In the genomic region with DNA sequence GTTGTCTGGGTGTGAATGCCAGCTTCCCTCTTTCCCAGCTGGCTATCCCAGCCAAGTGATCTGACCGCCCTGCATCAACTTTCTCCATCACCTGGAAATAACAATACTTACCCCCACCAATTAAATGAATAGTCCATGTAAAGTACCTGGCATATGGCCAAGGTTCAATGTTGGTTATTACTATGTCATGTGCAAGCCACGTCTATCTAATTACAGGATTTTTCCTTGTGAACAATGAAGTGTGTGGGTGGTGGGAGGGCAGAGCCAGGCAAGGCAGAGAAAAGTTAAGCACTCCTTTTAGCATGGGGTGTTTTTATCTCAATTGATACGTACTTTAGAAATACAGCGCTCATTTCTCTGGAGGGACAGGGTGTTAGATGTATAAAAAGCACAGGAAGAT, we compare ENCODE assay signal across 17 cellular contexts.
A peak's percentile ranks its signal among the peaks of the same experiment; 100 is the strongest.
DNase-seq lines count a peak whose midpoint lies in the region; ATAC-seq and TF ChIP-seq lines count a peak whose summit lies in the region.
"Had no signal": no experiment of that assay in that cellular context is flagged by ENCODE, and none has a peak within 500 bp of the region (broad histone marks: within the 10 kb centered on the region; RNA-seq: fewer than 3 reads in every experiment).

No MANE protein-coding gene starts in this region.

- intact Hi-C loops in right cardiac atrium (cut with DNase I): no loop called here
- intact Hi-C loops in Right ventricle myocardium inferior (cut with DNase I): no loop called here
- intact Hi-C loops in body of pancreas (cut with DNase I): no loop called here

- no peak overlapping the region for H3K27ac Mint-ChIP-seq in nephron progenitor cell
- H3K27ac Mint-ChIP-seq: activated B cell treated with CpG ODN at 0.5 μM for 24 hours, T-cell had no signal

- no peaks in the 10 kb centered on the region for H3K36me3 Mint-ChIP-seq in nephron progenitor cell (ENCODE audit: low read depth)
- H3K36me3 Mint-ChIP-seq: T-cell had no signal

- WGBS in right cardiac atrium: 23% methylated on average over 4 of the region's 4 CpGs
- 53 to 55% methylated on average over 4 of the region's 4 CpGs for WGBS in body of pancreas, 2 donors

- H3K9me3 ChIP-seq in right cardiac atrium (ENCODE audit: control insufficient read depth, low read length) (no peaks in the 10 kb centered on the region), body of pancreas (no peaks in the 10 kb centered on the region), Peyer's patch (no peaks in the 10 kb centered on the region)
- H3K9me3 ChIP-seq: pancreas, spleen, suprapubic skin had no signal

- TF ChIP-seq POLR2A in body of pancreas (IDR thresholded peaks at IDR 0.05): no peak
- no peak for TF ChIP-seq POLR2A in Peyer's patch (IDR thresholded peaks at IDR 0.05)

- H3K27me3 ChIP-seq in right cardiac atrium (ENCODE audit: control insufficient read depth, insufficient read depth): no peaks in the 10 kb centered on the region
- H3K27me3 ChIP-seq in body of pancreas: no peaks in the 10 kb centered on the region
- no peaks in the 10 kb centered on the region for H3K27me3 ChIP-seq in Peyer's patch
- H3K27me3 ChIP-seq: pancreas, suprapubic skin had no signal

- H3K36me3 ChIP-seq in body of pancreas (replicated peaks in 1 of 2; ENCODE audit: insufficient read depth in 1 of 2, low read depth in 2 of 2): no peaks in the 10 kb centered on the region
- no peaks in the 10 kb centered on the region for H3K36me3 ChIP-seq in Peyer's patch
- H3K36me3 ChIP-seq: pancreas, spleen, suprapubic skin had no signal

- no peak overlapping the region for H3K4me3 Mint-ChIP-seq in nephron progenitor cell
- H3K4me3 Mint-ChIP-seq: activated B cell treated with CpG ODN at 0.5 μM for 24 hours, T-cell had no signal

- H3K4me1 ChIP-seq in right cardiac atrium (ENCODE audit: control insufficient read depth, insufficient read depth, low read length) (peaks cover 5% of the 10 kb centered on the region), body of pancreas (no peaks in the 10 kb centered on the region), Peyer's patch (no peaks in the 10 kb centered on the region)
- H3K4me1 ChIP-seq: pancreas, spleen, suprapubic skin had no signal

- no peak for DNase-seq in right cardiac atrium
- no peak for DNase-seq in Right ventricle myocardium inferior (ENCODE audit: missing footprints)
- peak; percentile 88 for DNase-seq in NCI-H1417 treated with DMSO at 0.1 percent for 48 hours (lab: John Stamatoyannopoulos, UW)
- peak; percentile 97 for DNase-seq in NCI-H748 treated with DMSO at 0.1 percent for 48 hours (lab: John Stamatoyannopoulos, UW)
- DNase-seq in stimulated activated CD4-positive, alpha-beta T cell treated with anti-CD3 and anti-CD28 coated beads, Interleukin-4, amount 100 ng/mL, for 4 hours: peak; percentile 2 to 23
- DNase-seq in body of pancreas: no peak
- DNase-seq in Peyer's patch: no peak
- DNase-seq in nephron progenitor cell: no peak
- DNase-seq: activated B cell treated with CpG ODN at 0.5 μM for 24 hours; activated T-cell treated with anti-CD3 and anti-CD28 coated beads, Interleukin-2, amount 50 U/mL, for 1 hour; anterior cingulate cortex; KBM-7; NCI-H2171; pancreas; spleen; T-cell had no signal

- no peak overlapping the region for H3K4me3 ChIP-seq in right cardiac atrium (ENCODE audit: low read length)
- no peak overlapping the region for H3K4me3 ChIP-seq in body of pancreas
- H3K4me3 ChIP-seq in Peyer's patch: no peak overlapping the region
- H3K4me3 ChIP-seq: pancreas, spleen, suprapubic skin had no signal

- H3K27ac ChIP-seq in right cardiac atrium (ENCODE audit: low read length) (peak overlapping the region; percentile 72), body of pancreas (no peak overlapping the region), Peyer's patch (no peak overlapping the region)
- H3K27ac ChIP-seq: pancreas, spleen, suprapubic skin had no signal

- ATAC-seq in right cardiac atrium (no peak), Right ventricle myocardium inferior (no peak), body of pancreas (no peak)
- ATAC-seq: pancreas, T-cell had no signal

- H3K27me3 Mint-ChIP-seq in nephron progenitor cell (ENCODE audit: low read depth, poor library complexity): peaks cover 4% of the 10 kb centered on the region

- H3K9me3 Mint-ChIP-seq in nephron progenitor cell: no peaks in the 10 kb centered on the region
- H3K9me3 Mint-ChIP-seq: activated B cell treated with CpG ODN at 0.5 μM for 24 hours had no signal

- H3K4me1 Mint-ChIP-seq in nephron progenitor cell: no peaks in the 10 kb centered on the region
- H3K4me1 Mint-ChIP-seq: activated B cell treated with CpG ODN at 0.5 μM for 24 hours, T-cell had no signal

- TF ChIP-seq CTCF in body of pancreas (IDR thresholded peaks at IDR 0.05) (no peak), Peyer's patch (IDR thresholded peaks at IDR 0.05) (no peak), nephron progenitor cell (IDR thresholded peaks at IDR 0.05) (no peak)

Comparison
In these comparisons a context has a peak if more than half of its experiments do, and no peak if none do; other contexts are left out.
1. DNase-seq: peak in NCI-H1417 treated with DMSO at 0.1 percent for 48 hours (single experiment), NCI-H748 treated with DMSO at 0.1 percent for 48 hours (single experiment) and stimulated activated CD4-positive, alpha-beta T cell treated with anti-CD3 and anti-CD28 coated beads, Interleukin-4, amount 100 ng/mL, for 4 hours (2 of 2); none in right cardiac atrium (0 of 3), Right ventricle myocardium inferior (single experiment), body of pancreas (0 of 4), Peyer's patch (0 of 3) and nephron progenitor cell (single experiment).